ENCODE assay signal across 1 cellular context in the genomic region with DNA sequence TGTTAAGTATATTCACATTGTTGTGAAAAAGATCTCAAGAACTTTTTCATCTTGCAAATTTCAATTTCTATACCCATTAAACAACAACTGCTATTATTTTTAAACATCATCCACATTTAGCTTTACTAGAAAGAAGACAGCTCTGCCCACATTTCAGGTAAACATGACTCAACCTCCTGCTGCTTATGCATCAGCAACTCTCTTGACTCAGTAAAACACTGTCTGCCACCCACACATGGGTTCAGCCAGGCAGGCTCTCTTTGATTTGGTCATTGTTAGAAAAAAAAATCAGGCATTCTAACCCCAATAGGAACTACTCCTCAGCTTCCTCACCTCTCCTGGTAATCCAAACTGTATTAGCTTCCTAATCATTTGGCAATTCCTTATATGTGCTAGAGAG.
TF ChIP-seq lines count a peak whose summit lies in the region.

No MANE protein-coding gene starts in this region.

TF ChIP-seq in SK-N-SH, 30 proteins besides CTCF, POLR2A, EP300 and RAD21 (continued from another document):
- TF ChIP-seq MXI1 (IDR thresholded peaks at IDR 0.05; ENCODE audit: low read depth, low read length) (no peak), YY1 (IDR thresholded peaks at IDR 0.05; ENCODE audit: low read depth) (no peak), TAF1 (IDR thresholded peaks at IDR 0.05; ENCODE audit: borderline replicate concordance, low read depth, low read length) (no peak), USF1 (IDR thresholded peaks at IDR 0.05; ENCODE audit: borderline replicate concordance, low read depth) (no peak), RFX5 (IDR thresholded peaks at IDR 0.05; ENCODE audit: low read length) (no peak), SMC3 (IDR thresholded peaks at IDR 0.05; ENCODE audit: low read depth, low read length) (no peak), RCOR1 (IDR thresholded peaks at IDR 0.05; ENCODE audit: low read length) (no peak), RXRA (IDR thresholded peaks at IDR 0.05; ENCODE audit: borderline replicate concordance, low read depth) (no peak), IRF3 (IDR thresholded peaks at IDR 0.05; ENCODE audit: low read depth, low read length) (no peak), FOSL2 (IDR thresholded peaks at IDR 0.05; ENCODE audit: borderline replicate concordance, low read depth) (no peak), TEAD4 (IDR thresholded peaks at IDR 0.05; ENCODE audit: borderline replicate concordance, insufficient read depth) (no peak), MAX (IDR thresholded peaks at IDR 0.05; ENCODE audit: low read depth) (no peak)
- TF ChIP-seq, protein P1, sequence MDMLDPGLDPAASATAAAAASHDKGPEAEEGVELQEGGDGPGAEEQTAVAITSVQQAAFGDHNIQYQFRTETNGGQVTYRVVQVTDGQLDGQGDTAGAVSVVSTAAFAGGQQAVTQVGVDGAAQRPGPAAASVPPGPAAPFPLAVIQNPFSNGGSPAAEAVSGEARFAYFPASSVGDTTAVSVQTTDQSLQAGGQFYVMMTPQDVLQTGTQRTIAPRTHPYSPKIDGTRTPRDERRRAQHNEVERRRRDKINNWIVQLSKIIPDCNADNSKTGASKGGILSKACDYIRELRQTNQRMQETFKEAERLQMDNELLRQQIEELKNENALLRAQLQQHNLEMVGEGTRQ (IDR thresholded peaks at IDR 0.05; ENCODE audit: borderline replicate concordance, low read depth, low read length) = no peak
- TF ChIP-seq, protein P2, sequence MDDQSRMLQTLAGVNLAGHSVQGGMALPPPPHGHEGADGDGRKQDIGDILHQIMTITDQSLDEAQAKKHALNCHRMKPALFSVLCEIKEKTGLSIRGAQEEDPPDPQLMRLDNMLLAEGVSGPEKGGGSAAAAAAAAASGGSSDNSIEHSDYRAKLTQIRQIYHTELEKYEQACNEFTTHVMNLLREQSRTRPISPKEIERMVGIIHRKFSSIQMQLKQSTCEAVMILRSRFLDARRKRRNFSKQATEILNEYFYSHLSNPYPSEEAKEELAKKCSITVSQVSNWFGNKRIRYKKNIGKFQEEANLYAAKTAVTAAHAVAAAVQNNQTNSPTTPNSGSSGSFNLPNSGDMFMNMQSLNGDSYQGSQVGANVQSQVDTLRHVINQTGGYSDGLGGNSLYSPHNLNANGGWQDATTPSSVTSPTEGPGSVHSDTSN (IDR thresholded peaks at IDR 0.05) = no peak
